Comparison of ENCODE assay signal across 22 cellular contexts in genomic region chr13:44680746-44681355, GRCh38.
"Had no signal": no experiment of that assay in that cellular context is flagged by ENCODE, and none has a peak within 500 bp of the region (broad histone marks: within the 10 kb centered on the region; RNA-seq: fewer than 3 reads in every experiment).

No MANE protein-coding gene starts in this region.

- ATAC-seq: activated CD8-positive, alpha-beta memory T cell treated with anti-CD3 and anti-CD28 coated beads, Interleukin-2, amount 10 ng/mL, durations not matched to agents 7 days and 5 days; activated CD8-positive, alpha-beta T cell treated with anti-CD3 and anti-CD28 coated beads for 36 hours; heart right ventricle; left lobe of liver; lower lobe of right lung; natural killer cell; T-cell had no signal

- H3K4me1 Mint-ChIP-seq: endodermal cell had no signal

- H3K27ac Mint-ChIP-seq: activated CD4-positive, alpha-beta T cell treated with anti-CD3 and anti-CD28 coated beads, Interleukin-2, amount 10 ng/mL, durations not matched to agents 7 days and 5 days; activated CD8-positive, alpha-beta memory T cell treated with anti-CD3 and anti-CD28 coated beads, Interleukin-2, amount 10 ng/mL, durations not matched to agents 7 days and 5 days; activated CD8-positive, alpha-beta T cell treated with anti-CD3 and anti-CD28 coated beads for 36 hours; activated naive CD8-positive, alpha-beta T cell; endodermal cell; natural killer cell; progenitor cell of endocrine pancreas; T-cell; T-helper 2 cell treated with Interferon-gamma antibody and Interleukin-4, amounts not matched to agents 5 μg/mL and 100 μg/mL, for 36 hours had no signal

- DNase-seq: activated CD4-positive, alpha-beta T cell treated with anti-CD3 and anti-CD28 coated beads, Interleukin-2, amount 10 ng/mL, durations not matched to agents 7 days and 5 days; activated CD4-positive, CD25-positive, alpha-beta regulatory T cell treated with anti-CD3 and anti-CD28 coated beads, Interleukin-2, amount 50 U/mL, for 72 hours; activated CD8-positive, alpha-beta memory T cell treated with anti-CD3 and anti-CD28 coated beads, Interleukin-2, amount 10 ng/mL, durations not matched to agents 7 days and 5 days; activated CD8-positive, alpha-beta T cell treated with anti-CD3 and anti-CD28 coated beads for 36 hours; amniotic stem cell; endodermal cell; esophagus squamous epithelium; foreskin fibroblast; heart right ventricle; kidney; lower lobe of right lung; natural killer cell; retina; sigmoid colon; stimulated activated CD4-positive, alpha-beta T cell treated with anti-CD3 and anti-CD28 coated beads, Interleukin-15, amount 100 ng/mL, for 24 hours; stimulated activated naive CD4-positive, alpha-beta T cell; T-cell; upper lobe of left lung had no signal

- H3K4me3 Mint-ChIP-seq: activated CD4-positive, alpha-beta T cell treated with anti-CD3 and anti-CD28 coated beads, Interleukin-2, amount 10 ng/mL, durations not matched to agents 7 days and 5 days; activated CD8-positive, alpha-beta memory T cell treated with anti-CD3 and anti-CD28 coated beads, Interleukin-2, amount 10 ng/mL, durations not matched to agents 7 days and 5 days; activated CD8-positive, alpha-beta T cell treated with anti-CD3 and anti-CD28 coated beads for 36 hours; activated naive CD8-positive, alpha-beta T cell; endodermal cell; natural killer cell; T-cell; T-helper 2 cell treated with Interferon-gamma antibody and Interleukin-4, amounts not matched to agents 5 μg/mL and 100 μg/mL, for 36 hours had no signal

- H3K27me3 Mint-ChIP-seq: activated CD4-positive, alpha-beta T cell treated with anti-CD3 and anti-CD28 coated beads, Interleukin-2, amount 10 ng/mL, durations not matched to agents 7 days and 5 days; activated CD8-positive, alpha-beta memory T cell treated with anti-CD3 and anti-CD28 coated beads, Interleukin-2, amount 10 ng/mL, durations not matched to agents 7 days and 5 days; activated CD8-positive, alpha-beta T cell treated with anti-CD3 and anti-CD28 coated beads for 36 hours; activated naive CD8-positive, alpha-beta T cell; progenitor cell of endocrine pancreas; T-cell had no signal

- H3K36me3 Mint-ChIP-seq: activated CD8-positive, alpha-beta memory T cell treated with anti-CD3 and anti-CD28 coated beads, Interleukin-2, amount 10 ng/mL, durations not matched to agents 7 days and 5 days; activated naive CD8-positive, alpha-beta T cell; natural killer cell; T-cell had no signal
